Comparison of ENCODE assay signal across 1 cellular context in the genomic region with DNA sequence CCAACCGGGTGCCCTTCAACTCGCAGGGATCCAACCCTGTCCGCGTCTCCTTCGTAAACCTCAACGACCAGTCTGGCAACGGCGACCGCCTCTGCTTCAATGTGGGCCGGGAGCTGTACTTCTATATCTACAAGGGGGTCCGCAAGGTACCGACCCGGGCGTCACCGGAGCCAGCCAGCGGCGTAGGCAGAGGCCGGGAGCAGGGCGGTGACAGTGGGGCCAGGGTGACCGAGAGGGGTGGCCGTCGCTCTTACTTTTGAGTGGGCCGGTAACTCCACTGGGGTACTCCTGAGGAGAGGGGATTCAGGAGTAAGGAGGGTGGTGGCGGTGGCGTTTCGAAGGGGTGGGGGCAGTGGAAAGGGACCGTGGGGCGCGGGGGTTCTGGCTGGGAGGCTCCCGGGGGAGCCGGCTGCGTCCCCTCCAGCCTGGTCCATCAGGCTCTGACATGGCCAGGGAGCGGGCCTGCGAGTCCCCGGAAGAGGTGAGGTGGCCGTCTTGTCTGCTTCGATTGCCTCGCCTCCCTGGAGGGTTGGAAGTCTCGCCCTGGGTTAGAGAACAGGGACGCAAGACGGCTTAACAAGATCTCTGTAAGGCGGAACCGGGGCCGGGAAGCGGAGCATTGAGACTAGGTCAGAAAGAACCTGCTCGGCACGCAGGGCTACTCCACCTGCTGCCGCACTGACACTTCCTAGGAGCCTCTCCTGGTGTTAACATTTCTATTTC.
TF ChIP-seq lines count a peak whose summit lies in the region.

No MANE protein-coding gene starts in this region.

TF ChIP-seq in GM23338, 12 proteins besides CTCF, POLR2A, EP300 and RAD21 (continued from another document):
- TF ChIP-seq, protein P1, sequence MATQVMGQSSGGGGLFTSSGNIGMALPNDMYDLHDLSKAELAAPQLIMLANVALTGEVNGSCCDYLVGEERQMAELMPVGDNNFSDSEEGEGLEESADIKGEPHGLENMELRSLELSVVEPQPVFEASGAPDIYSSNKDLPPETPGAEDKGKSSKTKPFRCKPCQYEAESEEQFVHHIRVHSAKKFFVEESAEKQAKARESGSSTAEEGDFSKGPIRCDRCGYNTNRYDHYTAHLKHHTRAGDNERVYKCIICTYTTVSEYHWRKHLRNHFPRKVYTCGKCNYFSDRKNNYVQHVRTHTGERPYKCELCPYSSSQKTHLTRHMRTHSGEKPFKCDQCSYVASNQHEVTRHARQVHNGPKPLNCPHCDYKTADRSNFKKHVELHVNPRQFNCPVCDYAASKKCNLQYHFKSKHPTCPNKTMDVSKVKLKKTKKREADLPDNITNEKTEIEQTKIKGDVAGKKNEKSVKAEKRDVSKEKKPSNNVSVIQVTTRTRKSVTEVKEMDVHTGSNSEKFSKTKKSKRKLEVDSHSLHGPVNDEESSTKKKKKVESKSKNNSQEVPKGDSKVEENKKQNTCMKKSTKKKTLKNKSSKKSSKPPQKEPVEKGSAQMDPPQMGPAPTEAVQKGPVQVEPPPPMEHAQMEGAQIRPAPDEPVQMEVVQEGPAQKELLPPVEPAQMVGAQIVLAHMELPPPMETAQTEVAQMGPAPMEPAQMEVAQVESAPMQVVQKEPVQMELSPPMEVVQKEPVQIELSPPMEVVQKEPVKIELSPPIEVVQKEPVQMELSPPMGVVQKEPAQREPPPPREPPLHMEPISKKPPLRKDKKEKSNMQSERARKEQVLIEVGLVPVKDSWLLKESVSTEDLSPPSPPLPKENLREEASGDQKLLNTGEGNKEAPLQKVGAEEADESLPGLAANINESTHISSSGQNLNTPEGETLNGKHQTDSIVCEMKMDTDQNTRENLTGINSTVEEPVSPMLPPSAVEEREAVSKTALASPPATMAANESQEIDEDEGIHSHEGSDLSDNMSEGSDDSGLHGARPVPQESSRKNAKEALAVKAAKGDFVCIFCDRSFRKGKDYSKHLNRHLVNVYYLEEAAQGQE (IDR thresholded peaks at IDR 0.05; ENCODE audit: unreplicated experiment), result no peak
- TF ChIP-seq JUNB (IDR thresholded peaks at IDR 0.05; ENCODE audit: unreplicated experiment), result no peak
- TF ChIP-seq, protein P2, sequence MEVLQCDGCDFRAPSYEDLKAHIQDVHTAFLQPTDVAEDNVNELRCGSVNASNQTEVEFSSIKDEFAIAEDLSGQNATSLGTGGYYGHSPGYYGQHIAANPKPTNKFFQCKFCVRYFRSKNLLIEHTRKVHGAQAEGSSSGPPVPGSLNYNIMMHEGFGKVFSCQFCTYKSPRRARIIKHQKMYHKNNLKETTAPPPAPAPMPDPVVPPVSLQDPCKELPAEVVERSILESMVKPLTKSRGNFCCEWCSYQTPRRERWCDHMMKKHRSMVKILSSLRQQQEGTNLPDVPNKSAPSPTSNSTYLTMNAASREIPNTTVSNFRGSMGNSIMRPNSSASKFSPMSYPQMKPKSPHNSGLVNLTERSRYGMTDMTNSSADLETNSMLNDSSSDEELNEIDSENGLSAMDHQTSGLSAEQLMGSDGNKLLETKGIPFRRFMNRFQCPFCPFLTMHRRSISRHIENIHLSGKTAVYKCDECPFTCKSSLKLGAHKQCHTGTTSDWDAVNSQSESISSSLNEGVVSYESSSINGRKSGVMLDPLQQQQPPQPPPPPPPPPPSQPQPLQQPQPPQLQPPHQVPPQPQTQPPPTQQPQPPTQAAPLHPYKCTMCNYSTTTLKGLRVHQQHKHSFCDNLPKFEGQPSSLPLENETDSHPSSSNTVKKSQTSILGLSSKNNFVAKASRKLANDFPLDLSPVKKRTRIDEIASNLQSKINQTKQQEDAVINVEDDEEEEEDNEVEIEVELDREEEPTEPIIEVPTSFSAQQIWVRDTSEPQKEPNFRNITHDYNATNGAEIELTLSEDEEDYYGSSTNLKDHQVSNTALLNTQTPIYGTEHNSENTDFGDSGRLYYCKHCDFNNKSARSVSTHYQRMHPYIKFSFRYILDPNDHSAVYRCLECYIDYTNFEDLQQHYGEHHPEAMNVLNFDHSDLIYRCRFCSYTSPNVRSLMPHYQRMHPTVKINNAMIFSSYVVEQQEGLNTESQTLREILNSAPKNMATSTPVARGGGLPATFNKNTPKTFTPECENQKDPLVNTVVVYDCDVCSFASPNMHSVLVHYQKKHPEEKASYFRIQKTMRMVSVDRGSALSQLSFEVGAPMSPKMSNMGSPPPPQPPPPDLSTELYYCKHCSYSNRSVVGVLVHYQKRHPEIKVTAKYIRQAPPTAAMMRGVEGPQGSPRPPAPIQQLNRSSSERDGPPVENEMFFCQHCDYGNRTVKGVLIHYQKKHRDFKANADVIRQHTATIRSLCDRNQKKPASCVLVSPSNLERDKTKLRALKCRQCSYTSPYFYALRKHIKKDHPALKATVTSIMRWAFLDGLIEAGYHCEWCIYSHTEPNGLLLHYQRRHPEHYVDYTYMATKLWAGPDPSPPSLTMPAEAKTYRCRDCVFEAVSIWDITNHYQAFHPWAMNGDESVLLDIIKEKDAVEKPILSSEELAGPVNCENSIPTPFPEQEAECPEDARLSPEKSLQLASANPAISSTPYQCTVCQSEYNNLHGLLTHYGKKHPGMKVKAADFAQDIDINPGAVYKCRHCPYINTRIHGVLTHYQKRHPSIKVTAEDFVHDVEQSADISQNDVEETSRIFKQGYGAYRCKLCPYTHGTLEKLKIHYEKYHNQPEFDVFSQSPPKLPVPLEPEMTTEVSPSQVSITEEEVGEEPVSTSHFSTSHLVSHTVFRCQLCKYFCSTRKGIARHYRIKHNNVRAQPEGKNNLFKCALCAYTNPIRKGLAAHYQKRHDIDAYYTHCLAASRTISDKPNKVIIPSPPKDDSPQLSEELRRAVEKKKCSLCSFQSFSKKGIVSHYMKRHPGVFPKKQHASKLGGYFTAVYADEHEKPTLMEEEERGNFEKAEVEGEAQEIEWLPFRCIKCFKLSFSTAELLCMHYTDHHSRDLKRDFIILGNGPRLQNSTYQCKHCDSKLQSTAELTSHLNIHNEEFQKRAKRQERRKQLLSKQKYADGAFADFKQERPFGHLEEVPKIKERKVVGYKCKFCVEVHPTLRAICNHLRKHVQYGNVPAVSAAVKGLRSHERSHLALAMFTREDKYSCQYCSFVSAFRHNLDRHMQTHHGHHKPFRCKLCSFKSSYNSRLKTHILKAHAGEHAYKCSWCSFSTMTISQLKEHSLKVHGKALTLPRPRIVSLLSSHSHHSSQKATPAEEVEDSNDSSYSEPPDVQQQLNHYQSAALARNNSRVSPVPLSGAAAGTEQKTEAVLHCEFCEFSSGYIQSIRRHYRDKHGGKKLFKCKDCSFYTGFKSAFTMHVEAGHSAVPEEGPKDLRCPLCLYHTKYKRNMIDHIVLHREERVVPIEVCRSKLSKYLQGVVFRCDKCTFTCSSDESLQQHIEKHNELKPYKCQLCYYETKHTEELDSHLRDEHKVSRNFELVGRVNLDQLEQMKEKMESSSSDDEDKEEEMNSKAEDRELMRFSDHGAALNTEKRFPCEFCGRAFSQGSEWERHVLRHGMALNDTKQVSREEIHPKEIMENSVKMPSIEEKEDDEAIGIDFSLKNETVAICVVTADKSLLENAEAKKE (CRISPR knock-in tag; IDR thresholded peaks at IDR 0.05), result no peak
- TF ChIP-seq, protein P3, sequence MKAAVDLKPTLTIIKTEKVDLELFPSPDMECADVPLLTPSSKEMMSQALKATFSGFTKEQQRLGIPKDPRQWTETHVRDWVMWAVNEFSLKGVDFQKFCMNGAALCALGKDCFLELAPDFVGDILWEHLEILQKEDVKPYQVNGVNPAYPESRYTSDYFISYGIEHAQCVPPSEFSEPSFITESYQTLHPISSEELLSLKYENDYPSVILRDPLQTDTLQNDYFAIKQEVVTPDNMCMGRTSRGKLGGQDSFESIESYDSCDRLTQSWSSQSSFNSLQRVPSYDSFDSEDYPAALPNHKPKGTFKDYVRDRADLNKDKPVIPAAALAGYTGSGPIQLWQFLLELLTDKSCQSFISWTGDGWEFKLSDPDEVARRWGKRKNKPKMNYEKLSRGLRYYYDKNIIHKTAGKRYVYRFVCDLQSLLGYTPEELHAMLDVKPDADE (IDR thresholded peaks at IDR 0.05), result no peak
- no peak for TF ChIP-seq EZH2 (IDR thresholded peaks at IDR 0.05; ENCODE audit: low read depth, unreplicated experiment)
- TF ChIP-seq STAT1 (IDR thresholded peaks at IDR 0.05; ENCODE audit: unreplicated experiment), result no peak
- TF ChIP-seq EZH2phosphoT487 (IDR thresholded peaks at IDR 0.05; ENCODE audit: unreplicated experiment), result no peak
- TF ChIP-seq CREB1 (CRISPR knock-in tag; IDR thresholded peaks at IDR 0.05; ENCODE audit: low read depth), result no peak
